ENCODE assay signal across 1 cellular context in genomic region chr4:102579794-102580462, GRCh38.
TF ChIP-seq lines count a peak whose summit lies in the region.

No MANE protein-coding gene starts in this region.

TF ChIP-seq in SK-N-SH, 30 proteins besides CTCF, POLR2A, EP300 and RAD21:
- TF ChIP-seq, protein P1, sequence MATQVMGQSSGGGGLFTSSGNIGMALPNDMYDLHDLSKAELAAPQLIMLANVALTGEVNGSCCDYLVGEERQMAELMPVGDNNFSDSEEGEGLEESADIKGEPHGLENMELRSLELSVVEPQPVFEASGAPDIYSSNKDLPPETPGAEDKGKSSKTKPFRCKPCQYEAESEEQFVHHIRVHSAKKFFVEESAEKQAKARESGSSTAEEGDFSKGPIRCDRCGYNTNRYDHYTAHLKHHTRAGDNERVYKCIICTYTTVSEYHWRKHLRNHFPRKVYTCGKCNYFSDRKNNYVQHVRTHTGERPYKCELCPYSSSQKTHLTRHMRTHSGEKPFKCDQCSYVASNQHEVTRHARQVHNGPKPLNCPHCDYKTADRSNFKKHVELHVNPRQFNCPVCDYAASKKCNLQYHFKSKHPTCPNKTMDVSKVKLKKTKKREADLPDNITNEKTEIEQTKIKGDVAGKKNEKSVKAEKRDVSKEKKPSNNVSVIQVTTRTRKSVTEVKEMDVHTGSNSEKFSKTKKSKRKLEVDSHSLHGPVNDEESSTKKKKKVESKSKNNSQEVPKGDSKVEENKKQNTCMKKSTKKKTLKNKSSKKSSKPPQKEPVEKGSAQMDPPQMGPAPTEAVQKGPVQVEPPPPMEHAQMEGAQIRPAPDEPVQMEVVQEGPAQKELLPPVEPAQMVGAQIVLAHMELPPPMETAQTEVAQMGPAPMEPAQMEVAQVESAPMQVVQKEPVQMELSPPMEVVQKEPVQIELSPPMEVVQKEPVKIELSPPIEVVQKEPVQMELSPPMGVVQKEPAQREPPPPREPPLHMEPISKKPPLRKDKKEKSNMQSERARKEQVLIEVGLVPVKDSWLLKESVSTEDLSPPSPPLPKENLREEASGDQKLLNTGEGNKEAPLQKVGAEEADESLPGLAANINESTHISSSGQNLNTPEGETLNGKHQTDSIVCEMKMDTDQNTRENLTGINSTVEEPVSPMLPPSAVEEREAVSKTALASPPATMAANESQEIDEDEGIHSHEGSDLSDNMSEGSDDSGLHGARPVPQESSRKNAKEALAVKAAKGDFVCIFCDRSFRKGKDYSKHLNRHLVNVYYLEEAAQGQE (IDR thresholded peaks at IDR 0.05; ENCODE audit: low read depth, low read length), result no peak
- TF ChIP-seq RFX5 (IDR thresholded peaks at IDR 0.05; ENCODE audit: low read length) (no peak), TAF1 (IDR thresholded peaks at IDR 0.05; ENCODE audit: borderline replicate concordance, low read depth, low read length) (no peak), SMC3 (IDR thresholded peaks at IDR 0.05; ENCODE audit: low read depth, low read length) (no peak), PBX3 (IDR thresholded peaks at IDR 0.05) (no peak), SIN3A (IDR thresholded peaks at IDR 0.05; ENCODE audit: borderline replicate concordance, low read depth, low read length) (no peak), POLR2AphosphoS5 (IDR thresholded peaks at IDR 0.05; ENCODE audit: low read depth, low read length) (no peak), NRF1 (IDR thresholded peaks at IDR 0.05; ENCODE audit: low read depth, low read length) (no peak), MEF2A (IDR thresholded peaks at IDR 0.05; ENCODE audit: borderline replicate concordance, low read depth) (no peak), GABPA (IDR thresholded peaks at IDR 0.05; ENCODE audit: low read depth) (no peak), FOXJ3 (CRISPR knock-in tag; IDR thresholded peaks at IDR 0.05) (no peak), USF1 (IDR thresholded peaks at IDR 0.05; ENCODE audit: borderline replicate concordance, low read depth) (no peak), FOSL2 (IDR thresholded peaks at IDR 0.05; ENCODE audit: borderline replicate concordance, low read depth) (no peak), YY1 (IDR thresholded peaks at IDR 0.05; ENCODE audit: low read depth) (no peak), ELF1 (IDR thresholded peaks at IDR 0.05) (no peak), NFIC (IDR thresholded peaks at IDR 0.05; ENCODE audit: borderline replicate concordance) (no peak)
- TF ChIP-seq, protein P2, sequence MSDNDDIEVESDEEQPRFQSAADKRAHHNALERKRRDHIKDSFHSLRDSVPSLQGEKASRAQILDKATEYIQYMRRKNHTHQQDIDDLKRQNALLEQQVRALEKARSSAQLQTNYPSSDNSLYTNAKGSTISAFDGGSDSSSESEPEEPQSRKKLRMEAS (IDR thresholded peaks at IDR 0.05; ENCODE audit: low read depth), result no peak
- TF ChIP-seq, protein P3, sequence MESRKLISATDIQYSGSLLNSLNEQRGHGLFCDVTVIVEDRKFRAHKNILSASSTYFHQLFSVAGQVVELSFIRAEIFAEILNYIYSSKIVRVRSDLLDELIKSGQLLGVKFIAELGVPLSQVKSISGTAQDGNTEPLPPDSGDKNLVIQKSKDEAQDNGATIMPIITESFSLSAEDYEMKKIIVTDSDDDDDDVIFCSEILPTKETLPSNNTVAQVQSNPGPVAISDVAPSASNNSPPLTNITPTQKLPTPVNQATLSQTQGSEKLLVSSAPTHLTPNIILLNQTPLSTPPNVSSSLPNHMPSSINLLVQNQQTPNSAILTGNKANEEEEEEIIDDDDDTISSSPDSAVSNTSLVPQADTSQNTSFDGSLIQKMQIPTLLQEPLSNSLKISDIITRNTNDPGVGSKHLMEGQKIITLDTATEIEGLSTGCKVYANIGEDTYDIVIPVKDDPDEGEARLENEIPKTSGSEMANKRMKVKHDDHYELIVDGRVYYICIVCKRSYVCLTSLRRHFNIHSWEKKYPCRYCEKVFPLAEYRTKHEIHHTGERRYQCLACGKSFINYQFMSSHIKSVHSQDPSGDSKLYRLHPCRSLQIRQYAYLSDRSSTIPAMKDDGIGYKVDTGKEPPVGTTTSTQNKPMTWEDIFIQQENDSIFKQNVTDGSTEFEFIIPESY (IDR thresholded peaks at IDR 0.05; ENCODE audit: borderline replicate concordance, low read depth), result no peak
